26 cellular contexts compared by ENCODE assay signal in the genomic region with DNA sequence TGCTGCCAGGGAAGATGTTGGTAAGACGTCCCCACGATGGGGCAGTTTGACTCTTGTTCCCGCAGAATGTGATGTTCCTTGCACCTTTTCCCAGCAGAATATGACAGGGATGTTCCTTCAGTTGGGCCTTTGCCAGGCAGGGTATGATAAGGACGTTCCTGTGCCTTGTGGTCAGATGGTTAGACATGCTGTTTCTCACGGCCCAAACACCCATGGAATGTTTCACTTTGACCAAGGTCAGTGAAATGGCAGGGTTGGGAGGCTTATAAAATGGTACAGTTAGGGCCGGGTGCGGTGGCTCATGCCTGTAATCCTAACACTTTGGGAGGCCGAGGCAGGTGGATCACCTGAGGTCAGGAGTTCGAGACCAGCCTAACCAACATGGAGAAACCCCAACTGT. TPM values are rescaled to one million over a fixed set of nuclear protein-coding genes. Genes with fewer than 3 reads are reported as not detected.
DNase-seq lines count a peak whose midpoint lies in the region; ATAC-seq, FAIRE-seq and TF ChIP-seq lines count a peak whose summit lies in the region.
"Had no signal": no experiment of that assay in that cellular context is flagged by ENCODE, and none has a peak within 500 bp of the region (broad histone marks: within the 10 kb centered on the region; RNA-seq: fewer than 3 reads in every experiment).

No MANE protein-coding gene starts in this region.

- 58% methylated on average over 9 of the region's 9 CpGs for WGBS in right cardiac atrium

- no peaks in the 10 kb centered on the region for H3K9me3 ChIP-seq in right cardiac atrium (ENCODE audit: control insufficient read depth, low read length)
- H3K9me3 ChIP-seq: heart left ventricle, psoas muscle, transverse colon had no signal

- ATAC-seq in left ventricle myocardium superior (peak; percentile 41), right cardiac atrium (no peak), HG03280 (IDR thresholded peaks at IDR 0.05; ENCODE audit: unreplicated experiment) (no peak)
- ATAC-seq: A549; K562; PC-3; psoas muscle; stimulated activated memory B cell treated with anti-CD40 and anti-IgM and Interleukin-4, amounts not matched to agents 10 μg/mL and 1 μg/mL and 100 μg/mL, for 72 hours had no signal

- no peak for DNase-seq in left ventricle myocardium superior
- no peak for DNase-seq in right cardiac atrium
- peak; percentile 97 for DNase-seq in RCC 7860 (ENCODE audit: low spot score)
- peak; percentile 36 for DNase-seq in fibroblast of pulmonary artery (ENCODE audit: low read depth)
- no peak for DNase-seq in HT-29 (ENCODE audit: low spot score)
- no peak for DNase-seq in DMS153 treated with DMSO at 0.1 percent for 48 hours (lab: John Stamatoyannopoulos, UW; ENCODE audit: unreplicated experiment)
- DNase-seq in NCI-H1092 (lab: John Stamatoyannopoulos, UW), result no peak
- DNase-seq: activated CD4-positive, alpha-beta T cell treated with anti-CD3 and anti-CD28 coated beads, Interleukin-2, amount 50 U/mL, for 4 hours; activated naive CD4-positive, alpha-beta T cell treated with anti-CD3 and anti-CD28 coated beads for 36 hours; activated T-cell treated with anti-CD3 and anti-CD28 coated beads, Interleukin-2, amount 50 U/mL, for 1 hour; CD4-positive, alpha-beta T cell; dorsolateral prefrontal cortex; erythroblast; heart left ventricle; NCI-H1092 treated with DMSO at 0.1 percent for 48 hours; NCI-H526 treated with DMSO at 0.1 percent for 48 hours; PC-3; psoas muscle; stimulated activated CD4-positive, alpha-beta T cell treated with anti-CD3 and anti-CD28 coated beads, Interleukin-12 subunit alpha, Interleukin-12 subunit beta, amount 100 ng/mL, for 4 hours; transverse colon had no signal

- no peak for TF ChIP-seq CTCF in fibroblast of pulmonary artery (IDR thresholded peaks at IDR 0.05; ENCODE audit: low read length, missing control alignments)

- no peaks in the 10 kb centered on the region for H3K27me3 ChIP-seq in right cardiac atrium (ENCODE audit: control insufficient read depth, insufficient read depth)
- H3K27me3 ChIP-seq: transverse colon had no signal

- FAIRE-seq in RCC 7860 (lab: Jason Lieb, UNC), result peak; percentile 94
- FAIRE-seq: A549, K562, keratinocyte had no signal

- H3K27ac ChIP-seq in right cardiac atrium (ENCODE audit: low read length), result no peak overlapping the region
- H3K27ac ChIP-seq: A549, dorsolateral prefrontal cortex, heart left ventricle, psoas muscle, SK-N-MC, transverse colon had no signal

- H3K4me3 ChIP-seq in right cardiac atrium (ENCODE audit: low read length) (no peak overlapping the region), fibroblast of pulmonary artery (replicated peaks; ENCODE audit: low read depth, low read length) (no peak overlapping the region)
- H3K4me3 ChIP-seq: A549, dorsolateral prefrontal cortex, heart left ventricle, K562, psoas muscle, SK-N-MC, transverse colon had no signal

- intact Hi-C loops in left ventricle myocardium superior (cut with micrococcal nuclease) (no loop called here), right cardiac atrium (cut with DNase I) (no loop called here)

- no peaks in the 10 kb centered on the region for H3K4me1 ChIP-seq in right cardiac atrium (ENCODE audit: control insufficient read depth, insufficient read depth, low read length)
- H3K4me1 ChIP-seq: A549, heart left ventricle, psoas muscle, transverse colon had no signal

RNA-seq across cellular contexts. Expression of a gene that starts 40.3 kb away (rescaled TPM):
- 76.3 TPM for total RNA-seq in left ventricle myocardium superior
- total RNA-seq in right cardiac atrium, result 10 to 100 TPM; 56.9 to 71.7 (median 59.8) TPM
- polyA plus RNA-seq in right cardiac atrium, result 49.5 TPM
- 13.7 and 14.8 TPM in 2 replicates for total RNA-seq in HT-29 (2014; rRNA removed; shearing (Covaris generic))

Comparison
In these comparisons a context has a peak if more than half of its experiments do, and no peak if none do; other contexts are left out.
1. DNase-seq: peak in RCC 7860 (single experiment) and fibroblast of pulmonary artery (single experiment); none in left ventricle myocardium superior (single experiment), right cardiac atrium (0 of 3), HT-29 (single experiment), DMS153 treated with DMSO at 0.1 percent for 48 hours (single experiment) and NCI-H1092 (single experiment).